ENCODE assay signal across 20 cellular contexts in the genomic region with DNA sequence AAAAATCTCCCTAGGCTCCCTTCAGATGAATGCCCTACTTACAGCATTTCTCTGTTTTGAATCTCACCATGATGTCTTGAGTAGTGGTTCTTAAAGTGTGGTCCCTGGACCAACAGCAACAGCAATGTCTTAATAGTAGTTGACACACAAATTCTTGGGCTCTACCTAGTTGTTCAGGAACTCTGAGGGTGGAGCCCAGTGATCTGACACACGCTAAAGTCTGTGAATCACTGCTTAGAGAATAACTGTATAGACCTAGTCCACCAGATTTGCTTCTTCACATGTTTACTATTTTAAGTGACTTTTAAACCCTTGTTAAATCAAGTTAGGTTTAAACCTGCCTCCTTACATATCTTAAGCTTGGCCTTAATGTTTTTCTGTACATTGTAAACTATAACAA. TPM values are rescaled to one million over a fixed set of nuclear protein-coding genes. Genes with fewer than 3 reads are reported as not detected.
A peak's percentile ranks its signal among the peaks of the same experiment; 100 is the strongest.
DNase-seq lines count a peak whose midpoint lies in the region; ATAC-seq and TF ChIP-seq lines count a peak whose summit lies in the region.
"Had no signal": no experiment of that assay in that cellular context is flagged by ENCODE, and none has a peak within 500 bp of the region (broad histone marks: within the 10 kb centered on the region; RNA-seq: fewer than 3 reads in every experiment).

No MANE protein-coding gene starts in this region.

- DNase-seq in ELR (ENCODE audit: low read depth) (peak; percentile 44), RWPE2 (ENCODE audit: low spot score) (no peak), foreskin keratinocyte (peak in 1 of 2 donors; percentile 57), renal cortical epithelial cell (ENCODE audit: low read depth) (peak; percentile 20), OCI-M1 (lab: John Stamatoyannopoulos, UW) (no peak), SW 1271 (lab: John Stamatoyannopoulos, UW) (no peak)
- DNase-seq: 8988T; Calu3; CD8-positive, alpha-beta T cell; DMS79 treated with DMSO at 0.1 percent for 48 hours; GOT3; H7; HFFc6 had no signal

- H3K27me3 ChIP-seq in RWPE2 (ENCODE audit: insufficient read depth, poor library complexity, severe bottlenecking), result no peaks in the 10 kb centered on the region
- no peaks in the 10 kb centered on the region for H3K27me3 ChIP-seq in foreskin keratinocyte
- H3K27me3 ChIP-seq: BLaER1 had no signal

- peak; percentile 46; the same call in 1 of the 3 replicates for ATAC-seq in RWPE2 (ENCODE audit: low read depth)
- ATAC-seq in foreskin keratinocyte, result peak; percentile 68
- no peak for ATAC-seq in HG03159 (IDR thresholded peaks at IDR 0.05; ENCODE audit: unreplicated experiment)
- ATAC-seq: CD8-positive, alpha-beta T cell; HCT116 had no signal

- no peaks in the 10 kb centered on the region for H3K36me3 ChIP-seq in RWPE2 (ENCODE audit: low read depth)
- H3K36me3 ChIP-seq: BLaER1 had no signal

- H3K27ac ChIP-seq in RWPE2 (ENCODE audit: poor library complexity, severe bottlenecking), result no peak overlapping the region
- H3K27ac ChIP-seq in foreskin keratinocyte, result no peak overlapping the region
- H3K27ac ChIP-seq: BLaER1 had no signal

- H3K4me3 ChIP-seq in RWPE2 (ENCODE audit: severe bottlenecking), result no peak overlapping the region
- H3K4me3 ChIP-seq: BLaER1 had no signal

- H3K4me1 ChIP-seq in RWPE2 (ENCODE audit: insufficient read depth, poor library complexity, severe bottlenecking) (peaks cover 5% of the 10 kb centered on the region), foreskin keratinocyte (peaks cover 5% of the 10 kb centered on the region)
- H3K4me1 ChIP-seq: BLaER1 had no signal

- TF ChIP-seq CTCF in RWPE2 (IDR thresholded peaks at IDR 0.05; ENCODE audit: poor library complexity, severe bottlenecking) (no peak), foreskin keratinocyte (conservative IDR thresholded peaks at IDR 0.05) (no peak)

- no peaks in the 10 kb centered on the region for H3K9me3 ChIP-seq in RWPE2 (ENCODE audit: severe bottlenecking)
- H3K9me3 ChIP-seq: BLaER1 had no signal

RNA-seq across cellular contexts. Expression of gene ARHGAP15, which starts 47.6 kb away (rescaled TPM):
- total RNA-seq in foreskin keratinocyte (not detected in 2 replicates), renal cortical epithelial cell (not detected in 2 replicates)
- polyA plus RNA-seq in foreskin keratinocyte, result not detected in 2 replicates
- total RNA-seq: A673, Calu3, G401, H7, HFFc6, HT-29 had no signal
- polyA plus RNA-seq: AG04450 had no signal

Comparison
In these comparisons a context has a peak if more than half of its experiments do, and no peak if none do; other contexts are left out.
1. DNase-seq: peak in ELR (single experiment) and renal cortical epithelial cell (single experiment); none in RWPE2 (single experiment), OCI-M1 (single experiment) and SW 1271 (0 of 2).